ENCODE assay signal across 22 cellular contexts in the genomic region with DNA sequence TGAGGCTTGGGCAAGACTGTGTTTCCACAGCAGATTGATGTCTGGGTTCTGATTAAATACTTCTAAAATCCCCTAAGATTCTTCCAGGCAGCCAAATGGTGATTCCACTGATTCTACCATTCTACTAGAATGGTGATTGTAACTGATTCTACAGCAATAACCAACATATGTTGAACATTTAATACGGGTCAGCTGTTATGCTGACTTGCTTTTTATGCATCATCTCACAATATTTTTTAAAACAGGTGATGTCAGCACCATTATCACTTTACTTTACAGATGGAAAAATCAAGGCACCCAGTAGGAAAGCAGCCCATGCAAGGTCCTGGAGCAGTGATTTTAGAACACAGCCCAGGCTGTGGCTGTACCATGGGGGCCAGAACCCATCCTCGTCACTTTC. TPM values are rescaled to one million over a fixed set of nuclear protein-coding genes. Genes with fewer than 3 reads are reported as not detected.
"Had no signal": no experiment of that assay in that cellular context is flagged by ENCODE, and none has a peak within 500 bp of the region (broad histone marks: within the 10 kb centered on the region; RNA-seq: fewer than 3 reads in every experiment).

No MANE protein-coding gene starts in this region.

- H3K9ac ChIP-seq: neural progenitor cell had no signal

- FAIRE-seq: endometrium had no signal

- H2AFZ ChIP-seq: neural progenitor cell had no signal

- ATAC-seq: effector memory CD8-positive, alpha-beta T cell; gastrocnemius medialis; left cardiac atrium; left lung; naive thymus-derived CD4-positive, alpha-beta T cell; psoas muscle; right cardiac atrium; stimulated activated naive B cell treated with anti-CD40 and anti-IgM and Interleukin-4, amounts not matched to agents 10 μg/mL and 1 μg/mL and 100 μg/mL, for 72 hours; stimulated activated naive CD8-positive, alpha-beta T cell treated with anti-CD3 and anti-CD28 coated beads, Interleukin-15, amount 100 ng/mL, for 72 hours had no signal

- DNase-seq: cerebellar nuclear complex; cortex of kidney; effector memory CD8-positive, alpha-beta T cell; esophagus squamous epithelium; gastrocnemius medialis; left cardiac atrium; left lung; mesendoderm; midbrain; naive thymus-derived CD4-positive, alpha-beta T cell; posterior cingulate gyrus; psoas muscle; right cardiac atrium; spleen; stimulated activated naive B cell treated with anti-CD40 and anti-IgM and Interleukin-4, amounts not matched to agents 10 μg/mL and 1 μg/mL and 100 μg/mL, for 72 hours; stimulated activated naive CD8-positive, alpha-beta T cell treated with anti-CD3 and anti-CD28 coated beads, Interleukin-15, amount 100 ng/mL, for 72 hours; transverse colon had no signal

- H3K36me3 ChIP-seq: esophagus squamous epithelium, gastrocnemius medialis, left lung, neural progenitor cell, spleen, suprapubic skin, transverse colon had no signal

- H3K27ac ChIP-seq: esophagus squamous epithelium, gastrocnemius medialis, left lung, neural progenitor cell, psoas muscle, skin epidermis, spleen, suprapubic skin, transverse colon had no signal

- H3K27me3 ChIP-seq: neural progenitor cell, transverse colon had no signal

- H3K4me1 ChIP-seq: gastrocnemius medialis, left lung, psoas muscle, spleen, suprapubic skin, transverse colon had no signal

- H3K4me2 ChIP-seq: neural progenitor cell had no signal

- H3K9me3 ChIP-seq: esophagus squamous epithelium, gastrocnemius medialis, left lung, psoas muscle, spleen, suprapubic skin, transverse colon had no signal

- H3K4me3 ChIP-seq: esophagus squamous epithelium, gastrocnemius medialis, left lung, neural progenitor cell, psoas muscle, skin epidermis, spleen, suprapubic skin, transverse colon had no signal

RNA-seq across cellular contexts. Expression of a gene that starts 38.2 kb away (rescaled TPM):
- total RNA-seq: gastrocnemius medialis, lower leg skin had no signal
